In genomic region chr3:52256622-52257021, GRCh38 we compare ENCODE assay signal across 1 cellular context.
TF ChIP-seq lines count a peak whose summit lies in the region.

No MANE protein-coding gene starts in this region.

TF ChIP-seq in SK-N-SH treated with all-trans-retinoic acid at 6 μM for 48 hours, 23 proteins besides CTCF, POLR2A, EP300 and RAD21:
- TF ChIP-seq TCF4 (CRISPR knock-in tag; IDR thresholded peaks at IDR 0.05; ENCODE audit: borderline replicate concordance): no peak
- no peak for TF ChIP-seq ZC3H10 (CRISPR knock-in tag; IDR thresholded peaks at IDR 0.05)
- TF ChIP-seq OSR1 (CRISPR knock-in tag; IDR thresholded peaks at IDR 0.05): no peak
- no peak for TF ChIP-seq TOX (CRISPR knock-in tag; IDR thresholded peaks at IDR 0.05; ENCODE audit: borderline replicate concordance)
- no peak for TF ChIP-seq GLIS3 (CRISPR knock-in tag; IDR thresholded peaks at IDR 0.05)
- TF ChIP-seq SNAI2 (CRISPR knock-in tag; IDR thresholded peaks at IDR 0.05): no peak
- TF ChIP-seq POU6F1 (CRISPR knock-in tag; IDR thresholded peaks at IDR 0.05; ENCODE audit: borderline replicate concordance, low read depth): no peak
- no peak for TF ChIP-seq ISL1 (CRISPR knock-in tag; IDR thresholded peaks at IDR 0.05)
- no peak for TF ChIP-seq ESRRG (CRISPR knock-in tag; IDR thresholded peaks at IDR 0.05)
- TF ChIP-seq RARB (CRISPR knock-in tag; IDR thresholded peaks at IDR 0.05): no peak
- no peak for TF ChIP-seq ZNF565 (CRISPR knock-in tag; conservative IDR thresholded peaks at IDR 0.05; ENCODE audit: low read depth)
- TF ChIP-seq, protein P1, sequence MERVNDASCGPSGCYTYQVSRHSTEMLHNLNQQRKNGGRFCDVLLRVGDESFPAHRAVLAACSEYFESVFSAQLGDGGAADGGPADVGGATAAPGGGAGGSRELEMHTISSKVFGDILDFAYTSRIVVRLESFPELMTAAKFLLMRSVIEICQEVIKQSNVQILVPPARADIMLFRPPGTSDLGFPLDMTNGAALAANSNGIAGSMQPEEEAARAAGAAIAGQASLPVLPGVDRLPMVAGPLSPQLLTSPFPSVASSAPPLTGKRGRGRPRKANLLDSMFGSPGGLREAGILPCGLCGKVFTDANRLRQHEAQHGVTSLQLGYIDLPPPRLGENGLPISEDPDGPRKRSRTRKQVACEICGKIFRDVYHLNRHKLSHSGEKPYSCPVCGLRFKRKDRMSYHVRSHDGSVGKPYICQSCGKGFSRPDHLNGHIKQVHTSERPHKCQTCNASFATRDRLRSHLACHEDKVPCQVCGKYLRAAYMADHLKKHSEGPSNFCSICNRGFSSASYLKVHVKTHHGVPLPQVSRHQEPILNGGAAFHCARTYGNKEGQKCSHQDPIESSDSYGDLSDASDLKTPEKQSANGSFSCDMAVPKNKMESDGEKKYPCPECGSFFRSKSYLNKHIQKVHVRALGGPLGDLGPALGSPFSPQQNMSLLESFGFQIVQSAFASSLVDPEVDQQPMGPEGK (CRISPR knock-in tag; IDR thresholded peaks at IDR 0.05; ENCODE audit: borderline replicate concordance): no peak
- no peak for TF ChIP-seq ZFP30 (CRISPR knock-in tag; IDR thresholded peaks at IDR 0.05)
- TF ChIP-seq ZNF70 (CRISPR knock-in tag; IDR thresholded peaks at IDR 0.05): no peak
- TF ChIP-seq PPARA (CRISPR knock-in tag; IDR thresholded peaks at IDR 0.05; ENCODE audit: borderline replicate concordance): no peak
- no peak for TF ChIP-seq CSDC2 (CRISPR knock-in tag; IDR thresholded peaks at IDR 0.05)
- no peak for TF ChIP-seq ZNF8 (CRISPR knock-in tag; IDR thresholded peaks at IDR 0.05)
- TF ChIP-seq, protein P2, sequence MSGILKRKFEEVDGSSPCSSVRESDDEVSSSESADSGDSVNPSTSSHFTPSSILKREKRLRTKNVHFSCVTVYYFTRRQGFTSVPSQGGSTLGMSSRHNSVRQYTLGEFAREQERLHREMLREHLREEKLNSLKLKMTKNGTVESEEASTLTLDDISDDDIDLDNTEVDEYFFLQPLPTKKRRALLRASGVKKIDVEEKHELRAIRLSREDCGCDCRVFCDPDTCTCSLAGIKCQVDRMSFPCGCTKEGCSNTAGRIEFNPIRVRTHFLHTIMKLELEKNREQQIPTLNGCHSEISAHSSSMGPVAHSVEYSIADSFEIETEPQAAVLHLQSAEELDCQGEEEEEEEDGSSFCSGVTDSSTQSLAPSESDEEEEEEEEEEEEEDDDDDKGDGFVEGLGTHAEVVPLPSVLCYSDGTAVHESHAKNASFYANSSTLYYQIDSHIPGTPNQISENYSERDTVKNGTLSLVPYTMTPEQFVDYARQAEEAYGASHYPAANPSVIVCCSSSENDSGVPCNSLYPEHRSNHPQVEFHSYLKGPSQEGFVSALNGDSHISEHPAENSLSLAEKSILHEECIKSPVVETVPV (CRISPR knock-in tag; IDR thresholded peaks at IDR 0.05): no peak
